In the genomic region with DNA sequence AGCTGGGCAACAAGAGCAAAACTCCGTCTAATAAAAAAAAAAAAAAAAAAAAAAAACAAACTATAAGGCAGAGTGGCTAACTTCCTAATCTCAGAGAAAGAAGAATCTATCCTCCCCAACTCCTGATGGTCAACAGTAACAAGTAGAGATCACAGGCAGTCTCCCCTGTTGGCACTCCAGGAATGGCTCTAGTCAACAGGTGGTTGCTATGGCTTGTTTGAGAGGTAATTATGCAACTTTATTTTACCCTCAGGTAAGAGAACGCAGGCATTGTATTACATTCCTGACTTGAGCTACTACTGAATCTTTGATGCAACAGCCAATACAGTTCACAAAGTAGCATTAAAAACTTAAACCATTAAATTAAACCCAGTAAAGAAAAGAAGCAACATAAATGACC, we compare ENCODE assay signal across 16 cellular contexts.
A peak's percentile ranks its signal among the peaks of the same experiment; 100 is the strongest.
DNase-seq lines count a peak whose midpoint lies in the region; FAIRE-seq and TF ChIP-seq lines count a peak whose summit lies in the region.
"Had no signal": no experiment of that assay in that cellular context is flagged by ENCODE, and none has a peak within 500 bp of the region (broad histone marks: within the 10 kb centered on the region; RNA-seq: fewer than 3 reads in every experiment).

No MANE protein-coding gene starts in this region.

- TF ChIP-seq CTCF in MCF 10A (IDR thresholded peaks at IDR 0.05; ENCODE audit: unreplicated experiment) = no peak
- TF ChIP-seq CTCF in mammary epithelial cell (conservative IDR thresholded peaks at IDR 0.05 in 1 of 2, IDR thresholded peaks at IDR 0.05 in 1 of 2; ENCODE audit: extremely low read depth in 1 of 2, insufficient read depth in 1 of 2, low read depth in 1 of 2, low read length in 2 of 2) = no peak
- TF ChIP-seq CTCF in bronchial epithelial cell (IDR thresholded peaks at IDR 0.05; ENCODE audit: insufficient read depth, low read length, severe bottlenecking) = no peak

- no peak overlapping the region for H4K5ac ChIP-seq in mesendoderm (ENCODE audit: low read length)

- BruUV-seq in MCF 10A (replicated peaks; lab: Mats Ljungman, UMichigan) (no TSS peak), mammary epithelial cell (replicated peaks; lab: Mats Ljungman, UMichigan) (no TSS peak)

- H3K4me1 ChIP-seq in mammary epithelial cell (ENCODE audit: insufficient read depth, low read length) (no peaks in the 10 kb centered on the region), mesendoderm (ENCODE audit: control insufficient read depth, low read depth, low read length) (peaks cover 3% of the 10 kb centered on the region)

- no peak overlapping the region for H4K8ac ChIP-seq in mesendoderm (ENCODE audit: low read depth, low read length)

- peaks cover 2% of the 10 kb centered on the region for H3K4me1 Mint-ChIP-seq in MCF 10A (ENCODE audit: insufficient read depth, unreplicated experiment)
- no peaks in the 10 kb centered on the region for H3K4me1 Mint-ChIP-seq in activated T-helper 2 cell treated with anti-CD3 and anti-CD28 coated beads, Interferon-gamma antibody, Interleukin-2, Interleukin-4, amounts not matched to agents 10 μg/mL and 5 μg/mL and 100 μg/mL, durations not matched to agents 14 hours and 24 hours and 36 hours (ENCODE audit: low read depth)
- H3K4me1 Mint-ChIP-seq: B cell had no signal

- DNase-seq in MCF 10A (ENCODE audit: unreplicated experiment) = peak; percentile 23
- DNase-seq in mammary epithelial cell = no peak
- peak; percentile 17 for DNase-seq in bronchial epithelial cell (ENCODE audit: low read depth)
- DNase-seq in mesendoderm = peak; percentile 25
- DNase-seq in posterior vena cava (ENCODE audit: low spot score) = no peak
- no peak for DNase-seq in activated T-helper 2 cell treated with anti-CD3 and anti-CD28 coated beads, Interferon-gamma antibody, Interleukin-2, Interleukin-4, amounts not matched to agents 10 μg/mL and 5 μg/mL and 100 μg/mL, durations not matched to agents 14 hours and 24 hours and 36 hours (ENCODE audit: low spot score)
- DNase-seq: Calu3; CD8-positive, alpha-beta T cell; DND-41; EL; H9 had no signal

- H3K9me3 ChIP-seq in mammary epithelial cell (replicated peaks; ENCODE audit: insufficient read depth, low read length) = no peaks in the 10 kb centered on the region

- H3K27me3 ChIP-seq in mammary epithelial cell (ENCODE audit: insufficient read depth, low read length) (no peaks in the 10 kb centered on the region), bronchial epithelial cell (ENCODE audit: control insufficient read depth, insufficient read depth, low read length) (no peaks in the 10 kb centered on the region), mesendoderm (ENCODE audit: insufficient read depth, low read length, poor library complexity) (no peaks in the 10 kb centered on the region)
- H3K27me3 ChIP-seq: BLaER1 treated with 17β-estradiol and CSF1 and Interleukin-3, amounts not matched to agents 10 nM and 100 nM had no signal

- no peak overlapping the region for H3K4ac ChIP-seq in mesendoderm (ENCODE audit: low read depth, low read length)

- H4K20me1 ChIP-seq in mammary epithelial cell (ENCODE audit: insufficient read depth, low read length) = no peaks in the 10 kb centered on the region
- H4K20me1 ChIP-seq: BLaER1 treated with 17β-estradiol and CSF1 and Interleukin-3, amounts not matched to agents 10 nM and 100 nM had no signal

- H3K79me2 ChIP-seq in mammary epithelial cell (ENCODE audit: insufficient read depth, low read length) (no peaks in the 10 kb centered on the region), mesendoderm (ENCODE audit: control insufficient read depth, insufficient read depth, low read length) (no peaks in the 10 kb centered on the region)

- no peak overlapping the region for H3K18ac ChIP-seq in mesendoderm (ENCODE audit: low read length)

- no peak overlapping the region for H2BK120ac ChIP-seq in mesendoderm (ENCODE audit: low read depth, low read length)

- 0% methylated on average over 1 of the region's 2 CpGs for WGBS in mammary epithelial cell (ENCODE audit: low coverage, missing lambda C conversion rate)
- WGBS in mesendoderm (ENCODE audit: extremely low coverage, insufficient coverage, low lambda C conversion rate) = no CpG with 5 or more reads among the region's 2 CpGs

- H3K4me3 ChIP-seq in mammary epithelial cell (replicated peaks in 1 of 3; ENCODE audit: insufficient read depth in 1 of 3, low read depth in 2 of 3, low read length in 3 of 3) (no peak overlapping the region), bronchial epithelial cell (ENCODE audit: low read depth, low read length) (no peak overlapping the region), mesendoderm (ENCODE audit: low read length) (no peak overlapping the region)
- H3K4me3 ChIP-seq: BLaER1 treated with 17β-estradiol and CSF1 and Interleukin-3, amounts not matched to agents 10 nM and 100 nM; GM12878 had no signal

- no peaks in the 10 kb centered on the region for H3K36me3 ChIP-seq in mammary epithelial cell (ENCODE audit: insufficient read depth, low read length)
- no peaks in the 10 kb centered on the region for H3K36me3 ChIP-seq in bronchial epithelial cell (ENCODE audit: control insufficient read depth, insufficient read depth, low read length)
- H3K36me3 ChIP-seq in mesendoderm (ENCODE audit: control insufficient read depth, insufficient read depth, low read length) = no peaks in the 10 kb centered on the region
- H3K36me3 ChIP-seq: BLaER1 treated with 17β-estradiol and CSF1 and Interleukin-3, amounts not matched to agents 10 nM and 100 nM had no signal

- no peak for FAIRE-seq in bronchial epithelial cell (lab: Jason Lieb, UNC)
- FAIRE-seq: GM12878, GM19239, H1 had no signal

- H3K79me1 ChIP-seq in mesendoderm (ENCODE audit: low read length) = no peaks in the 10 kb centered on the region

- H3K4me2 ChIP-seq in mammary epithelial cell (ENCODE audit: insufficient read depth, low read depth, low read length) = no peak overlapping the region
- no peak overlapping the region for H3K4me2 ChIP-seq in mesendoderm (ENCODE audit: low read length)
- H3K4me2 ChIP-seq: BLaER1 treated with 17β-estradiol and CSF1 and Interleukin-3, amounts not matched to agents 10 nM and 100 nM had no signal

- H3K27me3 Mint-ChIP-seq in MCF 10A (ENCODE audit: insufficient read depth, unreplicated experiment) = peaks cover 22% of the 10 kb centered on the region
- H3K27me3 Mint-ChIP-seq in activated T-helper 2 cell treated with anti-CD3 and anti-CD28 coated beads, Interferon-gamma antibody, Interleukin-2, Interleukin-4, amounts not matched to agents 10 μg/mL and 5 μg/mL and 100 μg/mL, durations not matched to agents 14 hours and 24 hours and 36 hours (ENCODE audit: low read depth) = no peaks in the 10 kb centered on the region

- H3K27ac Mint-ChIP-seq in MCF 10A (ENCODE audit: low read depth, unreplicated experiment) = no peak overlapping the region
- H3K27ac Mint-ChIP-seq in activated T-helper 2 cell treated with anti-CD3 and anti-CD28 coated beads, Interferon-gamma antibody, Interleukin-2, Interleukin-4, amounts not matched to agents 10 μg/mL and 5 μg/mL and 100 μg/mL, durations not matched to agents 14 hours and 24 hours and 36 hours = no peak overlapping the region
- H3K27ac Mint-ChIP-seq: B cell; CD8-positive, alpha-beta T cell; H9 had no signal

- POLR2A ChIA-PET in MCF 10A (lab: Yijun Ruan, JAX) = interaction anchor here (1.3 kb wide), 1 partner anchor 14 kb away, joined by 3 read pairs; no protein-coding TSS in a partner anchor

- no peak overlapping the region for H3K4me3 Mint-ChIP-seq in MCF 10A (ENCODE audit: unreplicated experiment)
- H3K4me3 Mint-ChIP-seq in activated T-helper 2 cell treated with anti-CD3 and anti-CD28 coated beads, Interferon-gamma antibody, Interleukin-2, Interleukin-4, amounts not matched to agents 10 μg/mL and 5 μg/mL and 100 μg/mL, durations not matched to agents 14 hours and 24 hours and 36 hours (ENCODE audit: low read depth) = no peak overlapping the region
- H3K4me3 Mint-ChIP-seq: B cell; CD8-positive, alpha-beta T cell; H9 had no signal

- H3K23ac ChIP-seq in mesendoderm (ENCODE audit: low read length) = no peak overlapping the region

- no peak overlapping the region for H2AK5ac ChIP-seq in mesendoderm (ENCODE audit: low read length)

- H3K9ac ChIP-seq in mammary epithelial cell (ENCODE audit: insufficient read depth, low read length) (no peak overlapping the region), mesendoderm (ENCODE audit: low read length) (no peak overlapping the region)
- H3K9ac ChIP-seq: BLaER1 treated with 17β-estradiol and CSF1 and Interleukin-3, amounts not matched to agents 10 nM and 100 nM had no signal

- H3K56ac ChIP-seq in mesendoderm (ENCODE audit: low read length) = no peak overlapping the region

- H2BK15ac ChIP-seq in mesendoderm (replicated peaks; ENCODE audit: low read depth) = no peak overlapping the region

- CTCF ChIA-PET in MCF 10A (lab: Yijun Ruan, JAX) (no interaction called here), mammary epithelial cell (lab: Charles Lee; ENCODE audit: low non-redundant PET) (no interaction called here)

- no peak overlapping the region for H3K27ac ChIP-seq in mammary epithelial cell (ENCODE audit: insufficient read depth, low read depth, low read length)
- H3K27ac ChIP-seq in mesendoderm (ENCODE audit: low read depth, low read length) = no peak overlapping the region
- H3K27ac ChIP-seq: BLaER1 treated with 17β-estradiol and CSF1 and Interleukin-3, amounts not matched to agents 10 nM and 100 nM had no signal

- intact Hi-C loops in MCF 10A (cut with micrococcal nuclease) (no loop called here), mammary epithelial cell (cut with micrococcal nuclease) (no loop called here), posterior vena cava (cut with DNase I) (no loop called here)
- intact Hi-C loops in activated T-helper 2 cell treated with anti-CD3 and anti-CD28 coated beads, Interferon-gamma antibody, Interleukin-2, Interleukin-4, amounts not matched to agents 10 μg/mL and 5 μg/mL and 100 μg/mL, durations not matched to agents 14 hours and 24 hours and 36 hours (cut with micrococcal nuclease) = no loop called here

- no peak overlapping the region for H2AFZ ChIP-seq in mammary epithelial cell (ENCODE audit: low read depth, low read length)

- H2BK5ac ChIP-seq in mesendoderm (ENCODE audit: low read length) = no peak overlapping the region

- dilution Hi-C loops in mammary epithelial cell (cut with HindIII; ENCODE audit: low sequenced_read_pairs) = loop anchor here (5.0 kb wide), 1 partner anchor 80 kb away; no protein-coding TSS in a partner anchor

- no peaks in the 10 kb centered on the region for H3K36me3 Mint-ChIP-seq in MCF 10A (ENCODE audit: insufficient read depth, unreplicated experiment)
- H3K36me3 Mint-ChIP-seq in activated T-helper 2 cell treated with anti-CD3 and anti-CD28 coated beads, Interferon-gamma antibody, Interleukin-2, Interleukin-4, amounts not matched to agents 10 μg/mL and 5 μg/mL and 100 μg/mL, durations not matched to agents 14 hours and 24 hours and 36 hours (ENCODE audit: low read depth) = no peaks in the 10 kb centered on the region
- H3K36me3 Mint-ChIP-seq: CD8-positive, alpha-beta T cell had no signal

- in situ Hi-C loops in mammary epithelial cell (cut with MboI; ENCODE audit: low sequenced_read_pairs in 2 of 2) = no loop called here

- H3K9me3 Mint-ChIP-seq in MCF 10A (ENCODE audit: unreplicated experiment) = no peaks in the 10 kb centered on the region
- H3K9me3 Mint-ChIP-seq in activated T-helper 2 cell treated with anti-CD3 and anti-CD28 coated beads, Interferon-gamma antibody, Interleukin-2, Interleukin-4, amounts not matched to agents 10 μg/mL and 5 μg/mL and 100 μg/mL, durations not matched to agents 14 hours and 24 hours and 36 hours = no peaks in the 10 kb centered on the region
- H3K9me3 Mint-ChIP-seq: CD8-positive, alpha-beta T cell; H9 had no signal

Comparison
In these comparisons a context has a peak if more than half of its experiments do, and no peak if none do; other contexts are left out.
1. DNase-seq: peak in MCF 10A (single experiment), bronchial epithelial cell (single experiment) and mesendoderm (single experiment); none in mammary epithelial cell (single experiment), posterior vena cava (single experiment) and activated T-helper 2 cell treated with anti-CD3 and anti-CD28 coated beads, Interferon-gamma antibody, Interleukin-2, Interleukin-4, amounts not matched to agents 10 μg/mL and 5 μg/mL and 100 μg/mL, durations not matched to agents 14 hours and 24 hours and 36 hours (single experiment).